16 cellular contexts compared by ENCODE assay signal in genomic region chr1:41379741-41380130, GRCh38. TPM values are rescaled to one million over a fixed set of nuclear protein-coding genes. Genes with fewer than 3 reads are reported as not detected.
DNase-seq lines count a peak whose midpoint lies in the region; ATAC-seq, FAIRE-seq and TF ChIP-seq lines count a peak whose summit lies in the region.
"Had no signal": no experiment of that assay in that cellular context is flagged by ENCODE, and none has a peak within 500 bp of the region (broad histone marks: within the 10 kb centered on the region; RNA-seq: fewer than 3 reads in every experiment).

No MANE protein-coding gene starts in this region.

- dilution Hi-C loops in endothelial cell of umbilical vein (cut with MboI; ENCODE audit: extremely low pct_ligation_motif_present, low sequenced_read_pairs): no loop called here

- H3K9me3 ChIP-seq in endothelial cell of umbilical vein (replicated peaks; ENCODE audit: control insufficient read depth, insufficient read depth, low read length) (no peaks in the 10 kb centered on the region), thoracic aorta (no peaks in the 10 kb centered on the region)
- H3K9me3 ChIP-seq: MG63 had no signal

- TF ChIP-seq CTCF in endothelial cell of umbilical vein (IDR thresholded peaks at IDR 0.05; ENCODE audit: extremely low read depth in 1 of 2, insufficient read depth in 1 of 2, low read depth in 1 of 2, low read length in 2 of 2) (no peak), thoracic aorta (IDR thresholded peaks at IDR 0.05) (no peak)

- intact Hi-C loops in endothelial cell of umbilical vein (cut with micrococcal nuclease): no loop called here

- H3K36me3 ChIP-seq in endothelial cell of umbilical vein (ENCODE audit: control insufficient read depth in 2 of 2, extremely low read depth in 1 of 2, insufficient read depth in 2 of 2, low read length in 2 of 2) (no peaks in the 10 kb centered on the region), thoracic aorta (no peaks in the 10 kb centered on the region)

- H3K9ac ChIP-seq in endothelial cell of umbilical vein (replicated peaks; ENCODE audit: extremely low read depth, insufficient read depth, low read length): no peak overlapping the region

- no peak overlapping the region for H3K4me3 ChIP-seq in endothelial cell of umbilical vein (replicated peaks in 1 of 3; ENCODE audit: insufficient read depth in 1 of 3, low read depth in 1 of 3, low read length in 3 of 3)
- no peak overlapping the region for H3K4me3 ChIP-seq in thoracic aorta
- H3K4me3 ChIP-seq: MG63 had no signal

- POLR2A ChIA-PET in endothelial cell of umbilical vein (lab: Charles Lee): no interaction called here

- no peak for TF ChIP-seq POLR2A in endothelial cell of umbilical vein (IDR thresholded peaks at IDR 0.05; ENCODE audit: low read depth, low read length)

- no TSS peak for BruUV-seq in endothelial cell of umbilical vein (replicated peaks; lab: Mats Ljungman, UMichigan)

- no peaks in the 10 kb centered on the region for H3K9me1 ChIP-seq in endothelial cell of umbilical vein (replicated peaks; ENCODE audit: control insufficient read depth, extremely low read depth, insufficient read depth, low read length)

- CTCF ChIA-PET in endothelial cell of umbilical vein (lab: Charles Lee): interaction anchor here (0.9 to 3.2 kb wide), 4 partner anchors 9 to 53 kb away, joined by 3 to 12 read pairs (median 4); partner anchors contain the start of gene FOXO6

- no peak overlapping the region for H3K27ac ChIP-seq in endothelial cell of umbilical vein (ENCODE audit: insufficient read depth, low read depth, low read length)
- peak overlapping the region; percentile 96 to 98 for H3K27ac ChIP-seq in thoracic aorta
- H3K27ac ChIP-seq: 22Rv1 had no signal

- H3K27me3 ChIP-seq in endothelial cell of umbilical vein (ENCODE audit: control insufficient read depth in 2 of 2, insufficient read depth in 2 of 2, low read length in 2 of 2): peaks cover 6 to 11% of the 10 kb centered on the region in 2 experiments
- H3K27me3 ChIP-seq in thoracic aorta (replicated peaks; ENCODE audit: insufficient read depth): no peaks in the 10 kb centered on the region
- H3K27me3 ChIP-seq: MG63 had no signal

- no peak overlapping the region for H3K4me2 ChIP-seq in endothelial cell of umbilical vein (ENCODE audit: insufficient read depth, low read length)

- peak; percentile 31 for FAIRE-seq in endothelial cell of umbilical vein (lab: Jason Lieb, UNC)
- FAIRE-seq: endometrium had no signal

- H2AFZ ChIP-seq in endothelial cell of umbilical vein (ENCODE audit: low read depth, low read length): no peak overlapping the region

- DNase-seq in DMS79 (lab: John Stamatoyannopoulos, UW) (peak; percentile 41), DMS79 treated with DMSO at 0.1 percent for 48 hours (lab: John Stamatoyannopoulos, UW) (no peak), NCI-H2171 treated with DMSO at 0.1 percent for 48 hours (lab: John Stamatoyannopoulos, UW) (peak; percentile 91), endothelial cell of umbilical vein (ENCODE audit: low read depth, low spot score) (no peak), thoracic aorta (ENCODE audit: low spot score) (no peak), DMS114 treated with DMSO at 0.1 percent for 48 hours (lab: John Stamatoyannopoulos, UW; ENCODE audit: unreplicated experiment) (no peak)
- DNase-seq: activated CD8-positive, alpha-beta memory T cell treated with anti-CD3 and anti-CD28 coated beads, Interleukin-2, amount 10 ng/mL, durations not matched to agents 7 days and 5 days; activated naive CD4-positive, alpha-beta T cell treated with anti-CD3 and anti-CD28 coated beads for 36 hours; GOT3; MG63; stimulated activated naive CD8-positive, alpha-beta T cell treated with anti-CD3 and anti-CD28 coated beads, Interleukin-15, Interleukin-2, amounts not matched to agents 100 U/mL and 50 U/mL, for 24 hours had no signal

- H3K4me1 ChIP-seq in endothelial cell of umbilical vein (ENCODE audit: control insufficient read depth, extremely low read depth, insufficient read depth, low read length) (peaks cover 2% of the 10 kb centered on the region), thoracic aorta (ENCODE audit: control insufficient read depth in 1 of 2, low read depth in 2 of 2) (peaks cover 13 to 33% of the 10 kb centered on the region in 2 donors)

- ATAC-seq in thoracic aorta (ENCODE audit: insufficient number of reproducible peaks, low FRiP score, low read depth): no peak
- no peak for ATAC-seq in GM19397 (IDR thresholded peaks at IDR 0.05; ENCODE audit: unreplicated experiment)
- no peak for ATAC-seq in HG02588 (IDR thresholded peaks at IDR 0.05; ENCODE audit: unreplicated experiment)
- ATAC-seq: activated CD8-positive, alpha-beta memory T cell treated with anti-CD3 and anti-CD28 coated beads, Interleukin-2, amount 10 ng/mL, durations not matched to agents 7 days and 5 days; sciatic nerve; stimulated activated naive CD8-positive, alpha-beta T cell treated with anti-CD3 and anti-CD28 coated beads, Interleukin-15, Interleukin-2, amounts not matched to agents 100 U/mL and 50 U/mL, for 24 hours had no signal

- no peaks in the 10 kb centered on the region for H3K79me2 ChIP-seq in endothelial cell of umbilical vein (ENCODE audit: control insufficient read depth, insufficient read depth, low read length)

- H4K20me1 ChIP-seq in endothelial cell of umbilical vein (replicated peaks; ENCODE audit: control insufficient read depth, extremely low read depth, insufficient read depth, low read length): no peaks in the 10 kb centered on the region

TF ChIP-seq in endothelial cell of umbilical vein, 7 proteins besides CTCF, POLR2A, EP300 and RAD21:
- TF ChIP-seq MAX (IDR thresholded peaks at IDR 0.05; ENCODE audit: insufficient read depth, insufficient read length): no peak

RNA-seq across cellular contexts. Expression of gene FOXO6, which starts 18.5 kb away (rescaled TPM):
- total RNA-seq in endothelial cell of umbilical vein (0.18 and 0.38 TPM in 2 replicates), thoracic aorta (1 to 10 TPM in 1 of 2 donors, not detected in 1; 3.8 TPM)
- 0.04 and 0.05 TPM in 2 replicates for polyA plus RNA-seq in endothelial cell of umbilical vein
- polyA plus RNA-seq in endothelial cell of umbilical vein (2011; cell fraction: cytosol; rRNA removed): 0.04 TPM in 1 of 2 replicates, not detected in the other
- polyA plus RNA-seq in endothelial cell of umbilical vein (2011; cell fraction: nucleus; rRNA removed): 0.05 TPM in 1 of 2 replicates, not detected in the other
- polyA plus RNA-seq in endothelial cell of umbilical vein (2012): 0.15 and 0.50 TPM in 2 replicates
- polyA minus RNA-seq in endothelial cell of umbilical vein: 0.19 TPM in 1 of 2 replicates, not detected in the other
- 0.82 TPM for polyA minus RNA-seq in endothelial cell of umbilical vein (2011; cell fraction: cytosol; rRNA and poly(A)+ RNA removed)
- polyA minus RNA-seq in endothelial cell of umbilical vein (2011; cell fraction: nucleus; rRNA and poly(A)+ RNA removed): 0.43 TPM in 1 of 2 replicates, not detected in the other
- total RNA-seq: activated CD8-positive, alpha-beta memory T cell treated with anti-CD3 and anti-CD28 coated beads, Interleukin-2, amount 10 ng/mL, durations not matched to agents 7 days and 5 days had no signal

Comparison
In these comparisons a context has a peak if more than half of its experiments do, and no peak if none do; other contexts are left out.
1. DNase-seq: peak in DMS79 (single experiment) and NCI-H2171 treated with DMSO at 0.1 percent for 48 hours (single experiment); none in DMS79 treated with DMSO at 0.1 percent for 48 hours (single experiment), endothelial cell of umbilical vein (single experiment), thoracic aorta (single experiment) and DMS114 treated with DMSO at 0.1 percent for 48 hours (single experiment).